In genomic region chr15:74801311-74801997, GRCh38 we compare ENCODE assay signal across 20 cellular contexts. TPM values are rescaled to one million over a fixed set of nuclear protein-coding genes. Genes with fewer than 3 reads are reported as not detected.
"Had no signal": no experiment of that assay in that cellular context is flagged by ENCODE, and none has a peak within 500 bp of the region (broad histone marks: within the 10 kb centered on the region; RNA-seq: fewer than 3 reads in every experiment).

No MANE protein-coding gene starts in this region.

- H3K27ac Mint-ChIP-seq: activated T-helper 1 cell treated with anti-CD3 and anti-CD28 coated beads, Interleukin-12 subunit alpha, Interleukin-12 subunit beta, Interleukin-2, Interleukin-4 antibody, amounts not matched to agents 30 ng/mL and 10 ng/mL and 1 ng/mL, durations not matched to agents 14 hours and 24 hours and 36 hours; WTC11 had no signal

- ATAC-seq: activated naive CD4-positive, alpha-beta T cell treated with anti-CD3 and anti-CD28 coated beads, Interleukin-2, amount 50 U/mL, for 72 hours; WTC11 had no signal

- H3K4me3 Mint-ChIP-seq: activated T-helper 1 cell treated with anti-CD3 and anti-CD28 coated beads, Interleukin-12 subunit alpha, Interleukin-12 subunit beta, Interleukin-2, Interleukin-4 antibody, amounts not matched to agents 30 ng/mL and 10 ng/mL and 1 ng/mL, durations not matched to agents 14 hours and 24 hours and 36 hours; WTC11 had no signal

- H3K27ac ChIP-seq: esophagus muscularis mucosa, pancreas, thyroid gland, uterus had no signal

- H3K4me1 ChIP-seq: thyroid gland, uterus had no signal

- H3K9me3 Mint-ChIP-seq: activated naive CD4-positive, alpha-beta T cell treated with anti-CD3 and anti-CD28 coated beads, Interleukin-2, amount 50 U/mL, for 72 hours; activated T-helper 1 cell treated with anti-CD3 and anti-CD28 coated beads, Interleukin-12 subunit alpha, Interleukin-12 subunit beta, Interleukin-2, Interleukin-4 antibody, amounts not matched to agents 30 ng/mL and 10 ng/mL and 1 ng/mL, durations not matched to agents 14 hours and 24 hours and 36 hours; WTC11 had no signal

- H3K27me3 ChIP-seq: dorsolateral prefrontal cortex, esophagus muscularis mucosa, pancreas, thyroid gland, uterus had no signal

- DNase-seq: activated CD4-positive, alpha-beta T cell treated with anti-CD3 and anti-CD28 coated beads, Interleukin-2, amount 50 U/mL, for 4 hours; activated CD8-positive, alpha-beta memory T cell treated with anti-CD3 and anti-CD28 coated beads, Interleukin-2, amount 50 U/mL, for 4 hours; cerebellar nuclear complex; dorsolateral prefrontal cortex; kidney glomerular epithelial cell; mesendoderm; pancreas; stimulated activated CD4-positive, alpha-beta T cell treated with anti-CD3 and anti-CD28 coated beads, Interleukin-12 subunit alpha, Interleukin-12 subunit beta, amount 100 ng/mL, for 4 hours; stimulated activated CD4-positive, alpha-beta T cell treated with anti-CD3 and anti-CD28 coated beads, Interleukin-2, amount 100 ng/mL, for 48 hours; stimulated activated CD8-positive, alpha-beta memory T cell treated with anti-CD3 and anti-CD28 coated beads, Interleukin-4, amount 100 ng/mL, for 48 hours; T-helper 1 cell; thyroid gland; uterus had no signal

- H3K4me3 ChIP-seq: dorsolateral prefrontal cortex, esophagus muscularis mucosa, pancreas, thyroid gland, uterus had no signal

- H3K9me3 ChIP-seq: esophagus muscularis mucosa, pancreas, thyroid gland, uterus had no signal

- H3K36me3 ChIP-seq: uterus had no signal

RNA-seq across cellular contexts. Expression of gene LMAN1L, which starts 11.2 kb away (rescaled TPM):
- total RNA-seq: fibroblast of villous mesenchyme, WTC11 had no signal
- polyA plus RNA-seq: liver, neural cell, pancreas had no signal

RNA-seq across cellular contexts. Expression of gene CPLX3, which starts 25.0 kb away (rescaled TPM):
- total RNA-seq: fibroblast of villous mesenchyme, liver, pancreas, thyroid gland, uterus had no signal
- polyA plus RNA-seq: liver had no signal

RNA-seq across cellular contexts. Expression of gene CYP1A2, which starts 52.8 kb away (rescaled TPM):
- total RNA-seq: activated naive CD4-positive, alpha-beta T cell treated with anti-CD3 and anti-CD28 coated beads, Interleukin-2, amount 50 U/mL, for 72 hours; activated T-helper 1 cell treated with anti-CD3 and anti-CD28 coated beads, Interleukin-12 subunit alpha, Interleukin-12 subunit beta, Interleukin-2, Interleukin-4 antibody, amounts not matched to agents 30 ng/mL and 10 ng/mL and 1 ng/mL, durations not matched to agents 14 hours and 24 hours and 36 hours; dorsolateral prefrontal cortex; esophagus muscularis mucosa; fibroblast of villous mesenchyme; uterus; WTC11 had no signal
- polyA plus RNA-seq: neural cell, pancreas had no signal
